11 cellular contexts compared by ENCODE assay signal in genomic region chr22:34379825-34380224, GRCh38.
"Had no signal": no experiment of that assay in that cellular context is flagged by ENCODE, and none has a peak within 500 bp of the region (broad histone marks: within the 10 kb centered on the region; RNA-seq: fewer than 3 reads in every experiment).

No MANE protein-coding gene starts in this region.

- FAIRE-seq: H1, H54 had no signal

- H2AFZ ChIP-seq: GM23248, GM23338 had no signal

- ATAC-seq: GM23338, HCT116 had no signal

- H3K9ac ChIP-seq: GM23248 had no signal

- H3K9me3 ChIP-seq: HAP-1 had no signal

- DNase-seq: GM23248, GOT3, H7, H9, HCEC 1CT, HFFc6 had no signal

- H3K4me2 ChIP-seq: GM23338 had no signal

- H3K27ac ChIP-seq: GM23248 had no signal

- H3K4me1 ChIP-seq: HAP-1 had no signal

- H3K4me3 ChIP-seq: GM23248, GM23338, HAP-1 had no signal

- H3K36me3 ChIP-seq: HAP-1 had no signal
